ENCODE assay signal across 2 cellular contexts in the genomic region with DNA sequence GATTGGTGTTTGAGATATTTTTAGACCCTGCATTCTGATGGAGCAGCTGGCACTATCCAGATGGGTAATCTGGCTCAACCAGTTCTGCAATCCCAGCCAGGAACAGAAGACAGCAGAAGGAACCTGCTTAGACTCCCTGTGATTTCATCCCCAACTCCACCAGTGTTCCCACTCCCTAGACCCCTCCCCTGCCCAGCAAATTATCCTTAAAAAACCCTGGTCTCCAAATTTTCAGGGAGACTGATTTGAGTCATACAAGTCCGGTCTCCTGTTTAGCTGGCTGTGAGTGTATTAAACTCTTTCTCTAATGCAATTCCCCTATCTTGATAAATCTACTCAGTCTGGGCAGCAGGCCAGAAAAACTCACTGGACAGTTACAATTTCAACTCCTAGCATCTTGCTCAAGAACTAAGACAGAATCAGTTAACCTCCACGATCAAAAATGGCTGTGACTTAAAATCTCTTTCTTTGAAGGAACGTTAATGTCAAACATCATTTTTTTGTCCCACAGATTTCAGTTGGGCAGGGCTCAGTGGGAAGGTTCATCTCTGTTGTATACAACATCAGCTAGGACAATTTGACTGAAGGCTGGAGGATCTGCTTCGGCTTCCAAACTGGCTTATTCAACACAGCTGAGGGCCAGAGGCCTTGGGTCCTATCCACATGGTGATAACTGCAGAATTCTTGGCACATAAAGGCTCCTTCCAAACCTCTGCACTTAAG.
TF ChIP-seq lines count a peak whose summit lies in the region.

No MANE protein-coding gene starts in this region.

TF ChIP-seq in Ishikawa, 13 proteins besides CTCF, POLR2A, EP300 and RAD21:
- TF ChIP-seq NFIC (IDR thresholded peaks at IDR 0.05) (peak; percentile 23; the same call in 1 of the 2 replicates), TAF1 (IDR thresholded peaks at IDR 0.05; ENCODE audit: low read depth) (no peak)

TF ChIP-seq in K562, 482 proteins besides CTCF, POLR2A, EP300 and RAD21 (continues in another document):
- TF ChIP-seq, protein P1, sequence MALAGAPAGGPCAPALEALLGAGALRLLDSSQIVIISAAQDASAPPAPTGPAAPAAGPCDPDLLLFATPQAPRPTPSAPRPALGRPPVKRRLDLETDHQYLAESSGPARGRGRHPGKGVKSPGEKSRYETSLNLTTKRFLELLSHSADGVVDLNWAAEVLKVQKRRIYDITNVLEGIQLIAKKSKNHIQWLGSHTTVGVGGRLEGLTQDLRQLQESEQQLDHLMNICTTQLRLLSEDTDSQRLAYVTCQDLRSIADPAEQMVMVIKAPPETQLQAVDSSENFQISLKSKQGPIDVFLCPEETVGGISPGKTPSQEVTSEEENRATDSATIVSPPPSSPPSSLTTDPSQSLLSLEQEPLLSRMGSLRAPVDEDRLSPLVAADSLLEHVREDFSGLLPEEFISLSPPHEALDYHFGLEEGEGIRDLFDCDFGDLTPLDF (CRISPR knock-in tag; IDR thresholded peaks at IDR 0.05): no peak
- TF ChIP-seq LEF1 (IDR thresholded peaks at IDR 0.05): no peak
- TF ChIP-seq HNRNPH1 (optimal IDR thresholded peaks at IDR 0.05; ENCODE audit: low read depth, low read length): no peak
- no peak for TF ChIP-seq JUN (IDR thresholded peaks at IDR 0.05; ENCODE audit: borderline replicate concordance, low read depth, low read length)
- no peak for TF ChIP-seq JUN (CRISPR knock-in tag; IDR thresholded peaks at IDR 0.05; ENCODE audit: borderline replicate concordance)
- TF ChIP-seq L3MBTL2 (IDR thresholded peaks at IDR 0.05): peak; percentile 64
- TF ChIP-seq, protein P2, sequence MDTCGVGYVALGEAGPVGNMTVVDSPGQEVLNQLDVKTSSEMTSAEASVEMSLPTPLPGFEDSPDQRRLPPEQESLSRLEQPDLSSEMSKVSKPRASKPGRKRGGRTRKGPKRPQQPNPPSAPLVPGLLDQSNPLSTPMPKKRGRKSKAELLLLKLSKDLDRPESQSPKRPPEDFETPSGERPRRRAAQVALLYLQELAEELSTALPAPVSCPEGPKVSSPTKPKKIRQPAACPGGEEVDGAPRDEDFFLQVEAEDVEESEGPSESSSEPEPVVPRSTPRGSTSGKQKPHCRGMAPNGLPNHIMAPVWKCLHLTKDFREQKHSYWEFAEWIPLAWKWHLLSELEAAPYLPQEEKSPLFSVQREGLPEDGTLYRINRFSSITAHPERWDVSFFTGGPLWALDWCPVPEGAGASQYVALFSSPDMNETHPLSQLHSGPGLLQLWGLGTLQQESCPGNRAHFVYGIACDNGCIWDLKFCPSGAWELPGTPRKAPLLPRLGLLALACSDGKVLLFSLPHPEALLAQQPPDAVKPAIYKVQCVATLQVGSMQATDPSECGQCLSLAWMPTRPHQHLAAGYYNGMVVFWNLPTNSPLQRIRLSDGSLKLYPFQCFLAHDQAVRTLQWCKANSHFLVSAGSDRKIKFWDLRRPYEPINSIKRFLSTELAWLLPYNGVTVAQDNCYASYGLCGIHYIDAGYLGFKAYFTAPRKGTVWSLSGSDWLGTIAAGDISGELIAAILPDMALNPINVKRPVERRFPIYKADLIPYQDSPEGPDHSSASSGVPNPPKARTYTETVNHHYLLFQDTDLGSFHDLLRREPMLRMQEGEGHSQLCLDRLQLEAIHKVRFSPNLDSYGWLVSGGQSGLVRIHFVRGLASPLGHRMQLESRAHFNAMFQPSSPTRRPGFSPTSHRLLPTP (IDR thresholded peaks at IDR 0.05; ENCODE audit: borderline replicate concordance, extremely low read depth, insufficient read length): no peak
- no peak for TF ChIP-seq MCM7 (IDR thresholded peaks at IDR 0.05)
- TF ChIP-seq GTF2A2 (tag; IDR thresholded peaks at IDR 0.05): no peak
- 0 out of 2 replicates have a peak, but pooled peaks have one; percentile 42 for TF ChIP-seq GATA2 (CRISPR knock-in tag; IDR thresholded peaks at IDR 0.05)
- no peak for TF ChIP-seq PURB (CRISPR knock-in tag; IDR thresholded peaks at IDR 0.05; ENCODE audit: low read depth)
- TF ChIP-seq, protein P3, sequence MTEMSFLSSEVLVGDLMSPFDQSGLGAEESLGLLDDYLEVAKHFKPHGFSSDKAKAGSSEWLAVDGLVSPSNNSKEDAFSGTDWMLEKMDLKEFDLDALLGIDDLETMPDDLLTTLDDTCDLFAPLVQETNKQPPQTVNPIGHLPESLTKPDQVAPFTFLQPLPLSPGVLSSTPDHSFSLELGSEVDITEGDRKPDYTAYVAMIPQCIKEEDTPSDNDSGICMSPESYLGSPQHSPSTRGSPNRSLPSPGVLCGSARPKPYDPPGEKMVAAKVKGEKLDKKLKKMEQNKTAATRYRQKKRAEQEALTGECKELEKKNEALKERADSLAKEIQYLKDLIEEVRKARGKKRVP (CRISPR knock-in tag; IDR thresholded peaks at IDR 0.05): no peak
- no peak for TF ChIP-seq E2F3 (CRISPR knock-in tag; IDR thresholded peaks at IDR 0.05)
- TF ChIP-seq SMAD1 (IDR thresholded peaks at IDR 0.05; ENCODE audit: low read depth, low read length, partially characterized antibody): no peak
- TF ChIP-seq TGIF2 (CRISPR knock-in tag; IDR thresholded peaks at IDR 0.05): no peak
- TF ChIP-seq, protein P4, sequence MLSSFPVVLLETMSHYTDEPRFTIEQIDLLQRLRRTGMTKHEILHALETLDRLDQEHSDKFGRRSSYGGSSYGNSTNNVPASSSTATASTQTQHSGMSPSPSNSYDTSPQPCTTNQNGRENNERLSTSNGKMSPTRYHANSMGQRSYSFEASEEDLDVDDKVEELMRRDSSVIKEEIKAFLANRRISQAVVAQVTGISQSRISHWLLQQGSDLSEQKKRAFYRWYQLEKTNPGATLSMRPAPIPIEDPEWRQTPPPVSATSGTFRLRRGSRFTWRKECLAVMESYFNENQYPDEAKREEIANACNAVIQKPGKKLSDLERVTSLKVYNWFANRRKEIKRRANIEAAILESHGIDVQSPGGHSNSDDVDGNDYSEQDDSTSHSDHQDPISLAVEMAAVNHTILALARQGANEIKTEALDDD (IDR thresholded peaks at IDR 0.05): peak; percentile 75
- no peak for TF ChIP-seq ZBTB8A (IDR thresholded peaks at IDR 0.05; ENCODE audit: partially characterized antibody)
- no peak for TF ChIP-seq DNMT1 (IDR thresholded peaks at IDR 0.05)
- TF ChIP-seq ZNF780A (CRISPR knock-in tag; IDR thresholded peaks at IDR 0.05): no peak
- TF ChIP-seq BRD4 (IDR thresholded peaks at IDR 0.05): no peak
- no peak for TF ChIP-seq HSF4 (CRISPR knock-in tag; IDR thresholded peaks at IDR 0.05; ENCODE audit: borderline replicate concordance)
- no peak for TF ChIP-seq CBX1 (IDR thresholded peaks at IDR 0.05; ENCODE audit: low read depth)
- no peak for TF ChIP-seq KAT2B (IDR thresholded peaks at IDR 0.05; ENCODE audit: low read depth, low read length)
- TF ChIP-seq, protein P5, sequence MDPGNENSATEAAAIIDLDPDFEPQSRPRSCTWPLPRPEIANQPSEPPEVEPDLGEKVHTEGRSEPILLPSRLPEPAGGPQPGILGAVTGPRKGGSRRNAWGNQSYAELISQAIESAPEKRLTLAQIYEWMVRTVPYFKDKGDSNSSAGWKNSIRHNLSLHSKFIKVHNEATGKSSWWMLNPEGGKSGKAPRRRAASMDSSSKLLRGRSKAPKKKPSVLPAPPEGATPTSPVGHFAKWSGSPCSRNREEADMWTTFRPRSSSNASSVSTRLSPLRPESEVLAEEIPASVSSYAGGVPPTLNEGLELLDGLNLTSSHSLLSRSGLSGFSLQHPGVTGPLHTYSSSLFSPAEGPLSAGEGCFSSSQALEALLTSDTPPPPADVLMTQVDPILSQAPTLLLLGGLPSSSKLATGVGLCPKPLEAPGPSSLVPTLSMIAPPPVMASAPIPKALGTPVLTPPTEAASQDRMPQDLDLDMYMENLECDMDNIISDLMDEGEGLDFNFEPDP (CRISPR knock-in tag; IDR thresholded peaks at IDR 0.05): no peak
- TF ChIP-seq, protein P6, sequence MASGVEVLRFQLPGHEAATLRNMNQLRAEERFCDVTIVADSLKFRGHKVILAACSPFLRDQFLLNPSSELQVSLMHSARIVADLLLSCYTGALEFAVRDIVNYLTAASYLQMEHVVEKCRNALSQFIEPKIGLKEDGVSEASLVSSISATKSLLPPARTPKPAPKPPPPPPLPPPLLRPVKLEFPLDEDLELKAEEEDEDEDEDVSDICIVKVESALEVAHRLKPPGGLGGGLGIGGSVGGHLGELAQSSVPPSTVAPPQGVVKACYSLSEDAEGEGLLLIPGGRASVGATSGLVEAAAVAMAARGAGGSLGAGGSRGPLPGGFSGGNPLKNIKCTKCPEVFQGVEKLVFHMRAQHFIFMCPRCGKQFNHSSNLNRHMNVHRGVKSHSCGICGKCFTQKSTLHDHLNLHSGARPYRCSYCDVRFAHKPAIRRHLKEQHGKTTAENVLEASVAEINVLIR (CRISPR knock-in tag; IDR thresholded peaks at IDR 0.05): no peak
- no peak for TF ChIP-seq ESRRA (IDR thresholded peaks at IDR 0.05; ENCODE audit: borderline replicate concordance, low read depth)
- TF ChIP-seq CEBPG (CRISPR knock-in tag; IDR thresholded peaks at IDR 0.05): no peak
- peak in 1 of 2 experiments; percentile 68; a peak in 2 of 4 replicates for TF ChIP-seq CEBPG (tag; conservative IDR thresholded peaks at IDR 0.05 in 1 of 2, IDR thresholded peaks at IDR 0.05 in 1 of 2)
- no peak for TF ChIP-seq PRPF4 (IDR thresholded peaks at IDR 0.05; ENCODE audit: insufficient read depth, low read depth, low read length, poor library complexity, severe bottlenecking)
- TF ChIP-seq, protein P7, sequence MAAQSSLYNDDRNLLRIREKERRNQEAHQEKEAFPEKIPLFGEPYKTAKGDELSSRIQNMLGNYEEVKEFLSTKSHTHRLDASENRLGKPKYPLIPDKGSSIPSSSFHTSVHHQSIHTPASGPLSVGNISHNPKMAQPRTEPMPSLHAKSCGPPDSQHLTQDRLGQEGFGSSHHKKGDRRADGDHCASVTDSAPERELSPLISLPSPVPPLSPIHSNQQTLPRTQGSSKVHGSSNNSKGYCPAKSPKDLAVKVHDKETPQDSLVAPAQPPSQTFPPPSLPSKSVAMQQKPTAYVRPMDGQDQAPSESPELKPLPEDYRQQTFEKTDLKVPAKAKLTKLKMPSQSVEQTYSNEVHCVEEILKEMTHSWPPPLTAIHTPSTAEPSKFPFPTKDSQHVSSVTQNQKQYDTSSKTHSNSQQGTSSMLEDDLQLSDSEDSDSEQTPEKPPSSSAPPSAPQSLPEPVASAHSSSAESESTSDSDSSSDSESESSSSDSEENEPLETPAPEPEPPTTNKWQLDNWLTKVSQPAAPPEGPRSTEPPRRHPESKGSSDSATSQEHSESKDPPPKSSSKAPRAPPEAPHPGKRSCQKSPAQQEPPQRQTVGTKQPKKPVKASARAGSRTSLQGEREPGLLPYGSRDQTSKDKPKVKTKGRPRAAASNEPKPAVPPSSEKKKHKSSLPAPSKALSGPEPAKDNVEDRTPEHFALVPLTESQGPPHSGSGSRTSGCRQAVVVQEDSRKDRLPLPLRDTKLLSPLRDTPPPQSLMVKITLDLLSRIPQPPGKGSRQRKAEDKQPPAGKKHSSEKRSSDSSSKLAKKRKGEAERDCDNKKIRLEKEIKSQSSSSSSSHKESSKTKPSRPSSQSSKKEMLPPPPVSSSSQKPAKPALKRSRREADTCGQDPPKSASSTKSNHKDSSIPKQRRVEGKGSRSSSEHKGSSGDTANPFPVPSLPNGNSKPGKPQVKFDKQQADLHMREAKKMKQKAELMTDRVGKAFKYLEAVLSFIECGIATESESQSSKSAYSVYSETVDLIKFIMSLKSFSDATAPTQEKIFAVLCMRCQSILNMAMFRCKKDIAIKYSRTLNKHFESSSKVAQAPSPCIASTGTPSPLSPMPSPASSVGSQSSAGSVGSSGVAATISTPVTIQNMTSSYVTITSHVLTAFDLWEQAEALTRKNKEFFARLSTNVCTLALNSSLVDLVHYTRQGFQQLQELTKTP (IDR thresholded peaks at IDR 0.05; ENCODE audit: low read depth in 1 of 2, partially characterized antibody in 2 of 2): no peak
- no peak for TF ChIP-seq CBX3 (IDR thresholded peaks at IDR 0.05; ENCODE audit: borderline replicate concordance in 1 of 2, low read length in 2 of 2)
- no peak for TF ChIP-seq SMARCA5 (IDR thresholded peaks at IDR 0.05)
- TF ChIP-seq TCFL5 (CRISPR knock-in tag; conservative IDR thresholded peaks at IDR 0.05): no peak
- no peak for TF ChIP-seq NR2C2 (CRISPR knock-in tag; IDR thresholded peaks at IDR 0.05)
- peak; percentile 40 for TF ChIP-seq NR2C2 (tag; IDR thresholded peaks at IDR 0.05)
